In the genomic region with DNA sequence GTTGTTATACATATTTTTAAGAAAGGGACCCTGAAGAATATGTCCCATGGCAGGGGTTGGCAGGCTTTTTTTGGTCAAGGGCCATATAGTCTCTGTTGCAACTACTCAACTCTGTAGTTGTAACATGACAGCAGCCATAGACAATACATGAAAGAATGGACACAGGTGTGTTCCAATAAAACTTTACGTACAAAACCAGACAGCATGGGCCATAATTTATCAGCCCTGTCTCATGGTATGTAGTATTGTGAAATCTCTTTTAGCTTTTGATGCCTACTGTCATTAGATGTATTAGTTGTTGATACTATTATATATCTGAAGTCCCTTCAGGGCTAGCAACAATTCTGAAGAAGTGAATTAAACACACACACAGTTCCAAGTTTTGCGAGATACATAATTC, we compare ENCODE assay signal across 16 cellular contexts.
"Had no signal": no experiment of that assay in that cellular context is flagged by ENCODE, and none has a peak within 500 bp of the region (broad histone marks: within the 10 kb centered on the region; RNA-seq: fewer than 3 reads in every experiment).

No MANE protein-coding gene starts in this region.

- H3K4me3 ChIP-seq: lower lobe of right lung, right atrium auricular region had no signal

- DNase-seq: activated CD4-positive, alpha-beta T cell treated with anti-CD3 and anti-CD28 coated beads for 1 hour; activated CD8-positive, alpha-beta memory T cell treated with anti-CD3 and anti-CD28 coated beads, Interleukin-2, amount 50 U/mL, for 4 hours; activated CD8-positive, alpha-beta T cell treated with anti-CD3 and anti-CD28 coated beads for 36 hours; activated naive CD4-positive, alpha-beta T cell treated with Interleukin-2 at 50 U/mL for 16 hours; activated naive CD8-positive, alpha-beta T cell treated with anti-CD3 and anti-CD28 coated beads, Interleukin-2, amount 50 U/mL, for 24 hours; caudate nucleus; colonic mucosa; effector memory CD8-positive, alpha-beta T cell; lower lobe of right lung; naive B cell; posterior cingulate gyrus; T1000; tibial artery had no signal

- H3K9me3 ChIP-seq: colonic mucosa, lower lobe of right lung, right atrium auricular region, tibial artery had no signal

- H3K9me3 Mint-ChIP-seq: activated CD8-positive, alpha-beta T cell treated with anti-CD3 and anti-CD28 coated beads for 36 hours; activated naive CD8-positive, alpha-beta T cell treated with anti-CD3 and anti-CD28 coated beads, Interleukin-2, amount 50 U/mL, for 24 hours; activated T-helper 1 cell treated with anti-CD3 and anti-CD28 coated beads, Interleukin-12 subunit alpha, Interleukin-12 subunit beta, Interleukin-2, Interleukin-4 antibody, amounts not matched to agents 30 ng/mL and 10 ng/mL and 1 ng/mL, durations not matched to agents 14 hours and 24 hours and 36 hours; effector memory CD8-positive, alpha-beta T cell; naive B cell; stimulated activated effector memory CD8-positive, alpha-beta T cell treated with anti-CD3 and anti-CD28 coated beads, Interleukin-12 subunit alpha, Interleukin-12 subunit beta, amount 100 ng/mL, for 72 hours had no signal

- H3K27me3 ChIP-seq: colonic mucosa, right atrium auricular region, tibial artery had no signal

- ATAC-seq: activated CD8-positive, alpha-beta T cell treated with anti-CD3 and anti-CD28 coated beads for 36 hours; activated naive CD8-positive, alpha-beta T cell treated with anti-CD3 and anti-CD28 coated beads, Interleukin-2, amount 50 U/mL, for 24 hours; effector memory CD8-positive, alpha-beta T cell; lower lobe of right lung; stimulated activated effector memory CD8-positive, alpha-beta T cell treated with anti-CD3 and anti-CD28 coated beads, Interleukin-12 subunit alpha, Interleukin-12 subunit beta, amount 100 ng/mL, for 72 hours had no signal

- H3K4me1 ChIP-seq: colonic mucosa had no signal

- H3K27me3 Mint-ChIP-seq: activated CD8-positive, alpha-beta T cell treated with anti-CD3 and anti-CD28 coated beads for 36 hours; activated naive CD8-positive, alpha-beta T cell treated with anti-CD3 and anti-CD28 coated beads, Interleukin-2, amount 50 U/mL, for 24 hours; effector memory CD8-positive, alpha-beta T cell; naive B cell had no signal

- H3K27ac ChIP-seq: colonic mucosa had no signal
